Comparison of ENCODE assay signal across 17 cellular contexts in genomic region chr3:64152676-64153466, GRCh38.
DNase-seq lines count a peak whose midpoint lies in the region; FAIRE-seq and TF ChIP-seq lines count a peak whose summit lies in the region.
"Had no signal": no experiment of that assay in that cellular context is flagged by ENCODE, and none has a peak within 500 bp of the region (broad histone marks: within the 10 kb centered on the region; RNA-seq: fewer than 3 reads in every experiment).

No MANE protein-coding gene starts in this region.

- 96% methylated on average over 9 of the region's 9 CpGs for WGBS in esophagus muscularis mucosa
- WGBS in sigmoid colon, 2 donors, result 91 to 95% methylated on average over 9 of the region's 9 CpGs

- no peak overlapping the region for H3K4me3 Mint-ChIP-seq in Caco-2 (ENCODE audit: unreplicated experiment)
- no peak overlapping the region for H3K4me3 Mint-ChIP-seq in Calu3 (ENCODE audit: low read depth, unreplicated experiment)
- H3K4me3 Mint-ChIP-seq: IgD-negative memory B cell had no signal

- H3K9me3 Mint-ChIP-seq in Caco-2 (ENCODE audit: unreplicated experiment) (no peaks in the 10 kb centered on the region), Calu3 (ENCODE audit: low read depth, unreplicated experiment) (no peaks in the 10 kb centered on the region)
- H3K9me3 Mint-ChIP-seq: IgD-negative memory B cell had no signal

- H3K27ac ChIP-seq in esophagus muscularis mucosa (replicated peaks in 1 of 4) (peak overlapping the region; percentile 85 to 89 (median 86)), sigmoid colon (peak overlapping the region; percentile 84 to 96 (median 87))
- H3K27ac ChIP-seq: PC-9 had no signal

- no peak for TF ChIP-seq POLR2A in esophagus muscularis mucosa (IDR thresholded peaks at IDR 0.05; ENCODE audit: low read depth)
- no peak for TF ChIP-seq POLR2A in sigmoid colon (IDR thresholded peaks at IDR 0.05)

- CTCF ChIA-PET in Caco-2 (lab: Charles Lee) (no interaction called here), Calu3 (lab: Charles Lee) (no interaction called here)

- H3K36me3 Mint-ChIP-seq in Caco-2 (ENCODE audit: insufficient read depth, unreplicated experiment) (no peaks in the 10 kb centered on the region), Calu3 (ENCODE audit: insufficient read depth, unreplicated experiment) (no peaks in the 10 kb centered on the region)

- H3K4me3 ChIP-seq in Caco-2 (ENCODE audit: low read depth, low read length), result no peak overlapping the region
- H3K4me3 ChIP-seq in esophagus muscularis mucosa, result no peak overlapping the region
- H3K4me3 ChIP-seq in sigmoid colon, result no peak overlapping the region
- H3K4me3 ChIP-seq: PC-9 had no signal

- H3K36me3 ChIP-seq in Caco-2 (ENCODE audit: control insufficient read depth, insufficient read depth, low read length), result no peaks in the 10 kb centered on the region
- peaks cover 8 to 63% (median 34%) of the 10 kb centered on the region in 4 donors for H3K36me3 ChIP-seq in esophagus muscularis mucosa
- H3K36me3 ChIP-seq in sigmoid colon, result peaks cover 3 to 59% (median 22%) of the 10 kb centered on the region in 4 donors

- H3K4me1 Mint-ChIP-seq in Caco-2 (ENCODE audit: low read depth, unreplicated experiment), result peaks cover 8% of the 10 kb centered on the region
- peaks cover 18% of the 10 kb centered on the region for H3K4me1 Mint-ChIP-seq in Calu3 (ENCODE audit: low read depth, unreplicated experiment)

- H3K27ac Mint-ChIP-seq in Caco-2 (ENCODE audit: unreplicated experiment) (peak overlapping the region; percentile 53), Calu3 (ENCODE audit: unreplicated experiment) (no peak overlapping the region)
- H3K27ac Mint-ChIP-seq: IgD-negative memory B cell had no signal

- BruUV-seq in Caco-2 (replicated peaks; lab: Mats Ljungman, UMichigan) (no TSS peak), Calu3 (replicated peaks; lab: Mats Ljungman, UMichigan) (no TSS peak)

- H3K4me1 ChIP-seq in Caco-2, result peaks cover 15% of the 10 kb centered on the region
- H3K4me1 ChIP-seq in esophagus muscularis mucosa, result peaks cover 25 to 75% (median 45%) of the 10 kb centered on the region in 4 donors
- H3K4me1 ChIP-seq in sigmoid colon, result peaks cover 0 to 58% (median 44%) of the 10 kb centered on the region in 4 donors

- TF ChIP-seq CTCF in Caco-2 (IDR thresholded peaks at IDR 0.05; ENCODE audit: insufficient read depth in 1 of 2, low read depth in 1 of 2, low read length in 1 of 2, severe bottlenecking in 1 of 2, unreplicated experiment in 1 of 2) (no peak), esophagus muscularis mucosa (IDR thresholded peaks at IDR 0.05) (no peak), sigmoid colon (IDR thresholded peaks at IDR 0.05) (no peak), Calu3 (IDR thresholded peaks at IDR 0.05; ENCODE audit: unreplicated experiment) (no peak)

- DNase-seq in Caco-2 (no peak), HTR-8/SVneo (ENCODE audit: insufficient read length, low spot score) (no peak), esophagus muscularis mucosa (ENCODE audit: extremely low spot score) (no peak), sigmoid colon (no peak), COR-L47 (lab: John Stamatoyannopoulos, UW) (no peak), Calu3 (no peak), NCI-H1105 (lab: John Stamatoyannopoulos, UW) (no peak), activated T-cell treated with anti-CD3 and anti-CD28 coated beads for 4 hours (no peak)
- DNase-seq: AML-193, DND-41, GDM1, NCI-H1048, NCI-H2107, NCI-H345, PC-9 had no signal

- intact Hi-C loops in Caco-2 (cut with micrococcal nuclease; ENCODE audit: unreplicated experiment), result no loop called here
- intact Hi-C loops in esophagus muscularis mucosa (cut with DNase I), result loop anchor here (10.0 kb wide), 1 partner anchor 112 kb away; no protein-coding TSS in a partner anchor
- intact Hi-C loops in sigmoid colon (cut with DNase I), result loop anchor here (5.0 kb wide), 1 partner anchor 69 kb away; no protein-coding TSS in a partner anchor
- intact Hi-C loops in Calu3 (cut with micrococcal nuclease; ENCODE audit: unreplicated experiment), result no loop called here

- TF ChIP-seq EP300 in esophagus muscularis mucosa (IDR thresholded peaks at IDR 0.05), result no peak
- TF ChIP-seq EP300 in sigmoid colon (IDR thresholded peaks at IDR 0.05), result no peak

- POLR2A ChIA-PET in Caco-2 (lab: Charles Lee), result no interaction called here

- peak; percentile 13 for FAIRE-seq in HTR-8/SVneo (lab: Jason Lieb, UNC)
- FAIRE-seq: H54 had no signal

- no peaks in the 10 kb centered on the region for H3K27me3 Mint-ChIP-seq in Caco-2 (ENCODE audit: insufficient read depth, unreplicated experiment)
- H3K27me3 Mint-ChIP-seq in Calu3 (ENCODE audit: unreplicated experiment), result no peaks in the 10 kb centered on the region

- no peaks in the 10 kb centered on the region for H3K27me3 ChIP-seq in Caco-2 (replicated peaks; ENCODE audit: control insufficient read depth, insufficient read depth, low read length)
- H3K27me3 ChIP-seq in esophagus muscularis mucosa, result no peaks in the 10 kb centered on the region
- H3K27me3 ChIP-seq in sigmoid colon, result no peaks in the 10 kb centered on the region

- H3K9me3 ChIP-seq in Caco-2 (no peaks in the 10 kb centered on the region), esophagus muscularis mucosa (no peaks in the 10 kb centered on the region), sigmoid colon (no peaks in the 10 kb centered on the region)

Comparison
In these comparisons a context has a peak if more than half of its experiments do, and no peak if none do; other contexts are left out.
1. intact Hi-C loops: an anchor here in esophagus muscularis mucosa (10.0 kb wide) and sigmoid colon (5.0 kb wide); none called in Caco-2 and Calu3.